28 cellular contexts compared by ENCODE assay signal in the genomic region with DNA sequence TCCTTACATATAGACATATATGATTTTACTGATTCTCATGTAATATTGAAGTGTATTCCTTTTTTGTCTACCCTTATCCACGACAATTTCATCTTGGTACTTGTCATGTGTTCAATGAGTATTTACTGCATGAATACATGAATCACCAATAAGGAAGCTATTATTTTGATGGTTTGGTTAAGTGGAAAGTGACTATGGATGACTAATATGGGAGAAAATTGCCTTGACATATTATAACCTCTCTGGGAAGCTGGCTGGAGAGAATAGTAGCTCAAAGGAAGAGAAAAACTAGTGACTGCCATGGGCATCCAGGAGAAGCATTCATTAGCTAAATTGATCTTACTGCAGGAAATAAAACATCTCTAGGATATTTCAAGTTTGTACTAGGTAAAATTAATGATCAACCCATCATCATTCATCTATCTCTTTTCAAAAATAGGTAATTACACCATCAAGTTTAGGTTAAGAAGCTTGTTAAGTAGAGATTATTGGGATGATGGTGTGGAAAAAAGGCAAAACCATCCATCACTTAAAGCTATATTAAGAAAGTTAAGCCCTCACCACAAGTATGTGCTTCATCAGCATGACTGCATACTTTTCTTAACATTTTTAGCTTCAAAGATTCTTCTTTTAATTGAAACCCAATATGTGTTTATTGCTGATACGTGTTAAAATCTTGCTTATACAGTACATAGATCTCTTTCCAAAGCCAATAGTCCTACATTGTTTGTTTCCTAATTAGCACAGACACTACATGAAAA.
A peak's percentile ranks its signal among the peaks of the same experiment; 100 is the strongest.
DNase-seq lines count a peak whose midpoint lies in the region; ATAC-seq and TF ChIP-seq lines count a peak whose summit lies in the region.
"Had no signal": no experiment of that assay in that cellular context is flagged by ENCODE, and none has a peak within 500 bp of the region (broad histone marks: within the 10 kb centered on the region; RNA-seq: fewer than 3 reads in every experiment).

No MANE protein-coding gene starts in this region.

- H3K9me3 ChIP-seq in adipocyte (ENCODE audit: control insufficient read depth, low read length) = peaks cover 13% of the 10 kb centered on the region
- H3K9me3 ChIP-seq in neural cell (ENCODE audit: low read length) = no peaks in the 10 kb centered on the region
- H3K9me3 ChIP-seq: upper lobe of right lung had no signal

- H3K27me3 ChIP-seq in adipocyte (replicated peaks; ENCODE audit: control insufficient read depth, insufficient read depth, low read length) (no peaks in the 10 kb centered on the region), neural cell (ENCODE audit: insufficient read depth, low read depth, low read length) (no peaks in the 10 kb centered on the region)
- H3K27me3 ChIP-seq: right atrium auricular region, suprapubic skin, upper lobe of right lung had no signal

- H3K4me3 ChIP-seq in adipocyte (ENCODE audit: low read length) = no peak overlapping the region
- no peak overlapping the region for H3K4me3 ChIP-seq in neural cell (ENCODE audit: low read length)
- H3K4me3 ChIP-seq: GM12878, right atrium auricular region, suprapubic skin, upper lobe of right lung had no signal

- peak; percentile 8 for DNase-seq in Caki2 (ENCODE audit: low read depth)
- DNase-seq in adipocyte (ENCODE audit: low read depth) = peak; percentile 37
- no peak for DNase-seq in stimulated activated naive CD4-positive, alpha-beta T cell treated with Interleukin-2 at 50 U/mL for 16 hours (lab: John Stamatoyannopoulos, UW)
- DNase-seq in effector CD8-positive, alpha-beta T cell (lab: John Stamatoyannopoulos, UW) = no peak
- DNase-seq in activated CD4-positive, alpha-beta T cell treated with anti-CD3 and anti-CD28 coated beads, Interleukin-2, amount 50 U/mL, for 1 hour = no peak
- no peak for DNase-seq in NCI-H1048 (lab: John Stamatoyannopoulos, UW)
- DNase-seq: activated CD4-positive, alpha-beta T cell treated with anti-CD3 and anti-CD28 coated beads for 48 hours; activated naive CD4-positive, alpha-beta T cell; activated T-cell treated with anti-CD3 and anti-CD28 coated beads, Interleukin-2, amount 50 U/mL, for 24 hours; C1 segment of cervical spinal cord; cortex of kidney; left ventricle myocardium superior; natural killer cell; NCI-H1436 treated with DMSO at 0.1 percent for 48 hours; NCI-H510A; PC-3; Right ventricle myocardium superior; stimulated activated CD4-positive, alpha-beta T cell treated with anti-CD3 and anti-CD28 coated beads, Interleukin-12 subunit alpha, Interleukin-12 subunit beta, amount 100 ng/mL, for 4 hours; stimulated activated CD4-positive, alpha-beta T cell treated with anti-CD3 and anti-CD28 coated beads, Interleukin-4, amount 100 ng/mL, for 1 hour; T-helper 9 cell; upper lobe of right lung; WERI-Rb-1 had no signal

- no peak for TF ChIP-seq CTCF in neural cell (IDR thresholded peaks at IDR 0.05; ENCODE audit: poor library complexity, severe bottlenecking)

- H3K36me3 ChIP-seq in adipocyte (ENCODE audit: control insufficient read depth, insufficient read depth, low read length, severe bottlenecking) = no peaks in the 10 kb centered on the region
- H3K36me3 ChIP-seq in neural cell (ENCODE audit: insufficient read depth, low read length) = no peaks in the 10 kb centered on the region
- H3K36me3 ChIP-seq: right atrium auricular region, suprapubic skin, upper lobe of right lung, WERI-Rb-1 had no signal

- H4K20me1 ChIP-seq in neural cell (ENCODE audit: insufficient read depth) = no peaks in the 10 kb centered on the region

- no peaks in the 10 kb centered on the region for H3K79me2 ChIP-seq in neural cell (replicated peaks; ENCODE audit: insufficient read depth, low read length)

- H3K4me1 ChIP-seq in adipocyte (ENCODE audit: control insufficient read depth, insufficient read depth, low read length) = peaks cover 10% of the 10 kb centered on the region
- H3K4me1 ChIP-seq: right atrium auricular region, suprapubic skin, upper lobe of right lung had no signal

- H3K9me2 ChIP-seq in neural cell (ENCODE audit: insufficient read depth, low read length) = no peaks in the 10 kb centered on the region

- H3K9ac ChIP-seq in adipocyte (ENCODE audit: low read length) (no peak overlapping the region), neural cell (ENCODE audit: low read length) (no peak overlapping the region)

- H3K27ac ChIP-seq in neural cell (ENCODE audit: low read length) = peak overlapping the region; percentile 10
- H3K27ac ChIP-seq: right atrium auricular region, suprapubic skin, upper lobe of right lung, WERI-Rb-1 had no signal

- no peak for TF ChIP-seq EP300 in neural cell (conservative IDR thresholded peaks at IDR 0.05; ENCODE audit: poor library complexity, severe bottlenecking)

- H3F3A ChIP-seq in neural cell (ENCODE audit: insufficient read depth, low read length, poor library complexity, severe bottlenecking) = no peaks in the 10 kb centered on the region

- peak; percentile 52 for ATAC-seq in esophagus mucosa
- ATAC-seq: GM12878; left ventricle myocardium superior; natural killer cell; PC-3; stimulated activated memory B cell treated with anti-CD40 and anti-IgM and Interleukin-4, amounts not matched to agents 10 μg/mL and 1 μg/mL and 100 μg/mL, for 72 hours; upper lobe of right lung had no signal

- H3K4me2 ChIP-seq in neural cell (ENCODE audit: low read length) = no peak overlapping the region

- H2AFZ ChIP-seq in neural cell (ENCODE audit: low read depth, low read length) = no peak overlapping the region

- in situ Hi-C loops in Caki2 (cut with HindIII; ENCODE audit: low pct_unique_long_range_greater_than_20kb, low sequenced_read_pairs) = no loop called here

- no peak for TF ChIP-seq RAD21 in neural cell (conservative IDR thresholded peaks at IDR 0.05)

TF ChIP-seq in neural cell, 6 proteins besides CTCF, POLR2A, EP300 and RAD21:
- TF ChIP-seq SMC3 (conservative IDR thresholded peaks at IDR 0.05; ENCODE audit: poor library complexity) (no peak), POLR2AphosphoS5 (IDR thresholded peaks at IDR 0.05) (no peak), EZH2 (IDR thresholded peaks at IDR 0.05; ENCODE audit: borderline replicate concordance, insufficient read depth, low read length, poor library complexity, severe bottlenecking) (no peak)

Comparison
In these comparisons a context has a peak if more than half of its experiments do, and no peak if none do; other contexts are left out.
1. DNase-seq: peak in Caki2 (single experiment) and adipocyte (single experiment); none in stimulated activated naive CD4-positive, alpha-beta T cell treated with Interleukin-2 at 50 U/mL for 16 hours (single experiment), effector CD8-positive, alpha-beta T cell (single experiment), activated CD4-positive, alpha-beta T cell treated with anti-CD3 and anti-CD28 coated beads, Interleukin-2, amount 50 U/mL, for 1 hour (single experiment) and NCI-H1048 (single experiment).